ENCODE assay signal across 9 cellular contexts in genomic region chr12:69161835-69162234, GRCh38.
DNase-seq lines count a peak whose midpoint lies in the region; ATAC-seq and TF ChIP-seq lines count a peak whose summit lies in the region.
"Had no signal": no experiment of that assay in that cellular context is flagged by ENCODE, and none has a peak within 500 bp of the region (broad histone marks: within the 10 kb centered on the region; RNA-seq: fewer than 3 reads in every experiment).

No MANE protein-coding gene starts in this region.

- no peak overlapping the region for H3K4me3 ChIP-seq in sigmoid colon

- POLR2A ChIA-PET in WTC11 (lab: Charles Lee) = no interaction called here

- intact Hi-C loops in sigmoid colon (cut with DNase I) = no loop called here
- intact Hi-C loops in sciatic nerve (cut with DNase I) = no loop called here

- no peak for TF ChIP-seq POLR2A in sigmoid colon (IDR thresholded peaks at IDR 0.05)

- H3K9me3 Mint-ChIP-seq in activated naive CD4-positive, alpha-beta T cell treated with anti-CD3 and anti-CD28 coated beads, Interleukin-2, amount 50 U/mL, for 72 hours = peaks cover 0 to 5% of the 10 kb centered on the region in 2 donors
- H3K9me3 Mint-ChIP-seq in WTC11 = no peaks in the 10 kb centered on the region

- peaks cover 11% of the 10 kb centered on the region for H3K4me1 Mint-ChIP-seq in WTC11

- no peaks in the 10 kb centered on the region for H3K27me3 Mint-ChIP-seq in WTC11 (ENCODE audit: low read depth)
- H3K27me3 Mint-ChIP-seq: naive B cell had no signal

- no peaks in the 10 kb centered on the region for H3K9me3 ChIP-seq in sigmoid colon

- TF ChIP-seq EP300 in sigmoid colon (IDR thresholded peaks at IDR 0.05) = no peak

- CTCF ChIA-PET in WTC11 (lab: Charles Lee) = no interaction called here

- peaks cover 0 to 5% of the 10 kb centered on the region in 2 donors for H3K36me3 Mint-ChIP-seq in activated naive CD4-positive, alpha-beta T cell treated with anti-CD3 and anti-CD28 coated beads, Interleukin-2, amount 50 U/mL, for 72 hours
- H3K36me3 Mint-ChIP-seq in WTC11 = no peaks in the 10 kb centered on the region
- H3K36me3 Mint-ChIP-seq: naive B cell had no signal

- DNase-seq in COR-L47 (lab: John Stamatoyannopoulos, UW) = peak; percentile 69
- peak; percentile 23 for DNase-seq in LHCN-M2 (ENCODE audit: low read depth)
- DNase-seq in activated naive CD4-positive, alpha-beta T cell treated with anti-CD3 and anti-CD28 coated beads, Interleukin-2, amount 50 U/mL, for 72 hours (ENCODE audit: low spot score in 2 of 2) = peak in 1 of 2 donors; percentile 56
- no peak for DNase-seq in NK-92 treated with Interleukin-12 subunit alpha and Interleukin-12 subunit beta, amount 100 ng/mL, for 24 hours (lab: John Stamatoyannopoulos, UW)
- DNase-seq in sigmoid colon = no peak
- no peak for DNase-seq in sciatic nerve (ENCODE audit: low spot score)
- DNase-seq in WTC11 (ENCODE audit: low spot score) = no peak
- DNase-seq: naive B cell had no signal

- H3K27me3 ChIP-seq in sigmoid colon = no peaks in the 10 kb centered on the region

- H3K27ac ChIP-seq in sigmoid colon = no peak overlapping the region

- 48 to 56% methylated on average over 2 of the region's 2 CpGs for WGBS in sigmoid colon, 2 donors

- ATAC-seq in GM19397 (IDR thresholded peaks at IDR 0.05; ENCODE audit: unreplicated experiment) (peak; percentile 57), sciatic nerve (no peak), WTC11 (no peak)
- peak; percentile 91 to 97 for ATAC-seq in activated naive CD4-positive, alpha-beta T cell treated with anti-CD3 and anti-CD28 coated beads, Interleukin-2, amount 50 U/mL, for 72 hours

- no peak overlapping the region for H3K4me3 Mint-ChIP-seq in WTC11
- H3K4me3 Mint-ChIP-seq: naive B cell had no signal

- peaks cover 0 to 4% (median 0%) of the 10 kb centered on the region in 4 donors for H3K4me1 ChIP-seq in sigmoid colon

- H3K36me3 ChIP-seq in sigmoid colon = no peaks in the 10 kb centered on the region

- peak overlapping the region in 1 of 2 donors; percentile 81 for H3K27ac Mint-ChIP-seq in activated naive CD4-positive, alpha-beta T cell treated with anti-CD3 and anti-CD28 coated beads, Interleukin-2, amount 50 U/mL, for 72 hours
- H3K27ac Mint-ChIP-seq in WTC11 = no peak overlapping the region

- TF ChIP-seq CTCF in sigmoid colon (IDR thresholded peaks at IDR 0.05) = no peak
- TF ChIP-seq CTCF in WTC11 (IDR thresholded peaks at IDR 0.05) = no peak

TF ChIP-seq in WTC11, 78 proteins besides CTCF, POLR2A, EP300 and RAD21:
- TF ChIP-seq E2F4 (CRISPR knock-in tag; IDR thresholded peaks at IDR 0.05; ENCODE audit: borderline replicate concordance, low read depth) (no peak), ARID4B (CRISPR knock-in tag; IDR thresholded peaks at IDR 0.05; ENCODE audit: borderline replicate concordance) (no peak), TP53 (CRISPR knock-in tag; IDR thresholded peaks at IDR 0.05) (no peak), ZNF671 (CRISPR knock-in tag; IDR thresholded peaks at IDR 0.05) (no peak), GTF2I (CRISPR knock-in tag; conservative IDR thresholded peaks at IDR 0.05) (no peak), ZNF263 (CRISPR knock-in tag; IDR thresholded peaks at IDR 0.05; ENCODE audit: low read depth) (no peak), CDX4 (CRISPR knock-in tag; IDR thresholded peaks at IDR 0.05; ENCODE audit: borderline replicate concordance) (no peak), ATF1 (CRISPR knock-in tag; IDR thresholded peaks at IDR 0.05) (no peak), IRF1 (CRISPR knock-in tag; IDR thresholded peaks at IDR 0.05) (no peak), NFE2L1 (CRISPR knock-in tag; IDR thresholded peaks at IDR 0.05) (no peak), FOXK1 (CRISPR knock-in tag; IDR thresholded peaks at IDR 0.05) (no peak), ZNF219 (CRISPR knock-in tag; IDR thresholded peaks at IDR 0.05; ENCODE audit: borderline replicate concordance) (no peak), KAT7 (CRISPR knock-in tag; IDR thresholded peaks at IDR 0.05; ENCODE audit: borderline replicate concordance) (no peak), SP1 (CRISPR knock-in tag; conservative IDR thresholded peaks at IDR 0.05) (no peak), FOXJ3 (CRISPR knock-in tag; IDR thresholded peaks at IDR 0.05; ENCODE audit: borderline replicate concordance) (no peak), ETV6 (CRISPR knock-in tag; IDR thresholded peaks at IDR 0.05) (no peak), ESRRA (CRISPR knock-in tag; IDR thresholded peaks at IDR 0.05; ENCODE audit: borderline replicate concordance) (no peak)
TF ChIP-seq in WTC11: peak in this region for 0.

Comparison
In these comparisons a context has a peak if more than half of its experiments do, and no peak if none do; other contexts are left out.
1. DNase-seq: peak in COR-L47 (single experiment) and LHCN-M2 (single experiment); none in NK-92 treated with Interleukin-12 subunit alpha and Interleukin-12 subunit beta, amount 100 ng/mL, for 24 hours (single experiment), sigmoid colon (single experiment), sciatic nerve (single experiment) and WTC11 (single experiment).
2. ATAC-seq: peak in GM19397 (single experiment) and activated naive CD4-positive, alpha-beta T cell treated with anti-CD3 and anti-CD28 coated beads, Interleukin-2, amount 50 U/mL, for 72 hours (2 of 2); none in sciatic nerve (single experiment) and WTC11 (single experiment).